1 cellular context compared by ENCODE assay signal in genomic region chr19:1438035-1438932, GRCh38.
TF ChIP-seq lines count a peak whose summit lies in the region.

Gene RPS15, plus strand, starts transcription at chr19:1438396. Its CDS starts 30 bp downstream, at chr19:1438426.

TF ChIP-seq in HepG2, 621 proteins besides CTCF, POLR2A, EP300 and RAD21 (continued from another document and continues in another):
- TF ChIP-seq ETV5 (CRISPR knock-in tag; IDR thresholded peaks at IDR 0.05; ENCODE audit: borderline replicate concordance) (peak; percentile 95), ZFP1 (CRISPR knock-in tag; IDR thresholded peaks at IDR 0.05) (peak; percentile 94), MEIS2 (CRISPR knock-in tag; IDR thresholded peaks at IDR 0.05) (peak; percentile 75; the same call in 1 of the 2 replicates), ZNF777 (CRISPR knock-in tag; IDR thresholded peaks at IDR 0.05) (peak; percentile 73), ZNF652 (CRISPR knock-in tag; IDR thresholded peaks at IDR 0.05; ENCODE audit: borderline replicate concordance, low read depth) (no peak; the same call in 1 of the 2 replicates), ZBED4 (CRISPR knock-in tag; IDR thresholded peaks at IDR 0.05; ENCODE audit: borderline replicate concordance) (peak; percentile 45; the same call in 1 of the 2 replicates), HNRNPLL (IDR thresholded peaks at IDR 0.05; ENCODE audit: low read depth, low read length, poor library complexity, severe bottlenecking) (peak; percentile 80), FOXA3 (CRISPR knock-in tag; IDR thresholded peaks at IDR 0.05) (peak; percentile 87), MAF1 (CRISPR knock-in tag; IDR thresholded peaks at IDR 0.05; ENCODE audit: borderline replicate concordance) (peak; percentile 85; the same call in 1 of the 2 replicates), RFX5 (IDR thresholded peaks at IDR 0.05; ENCODE audit: low read depth, low read length) (peak; percentile 38; the same call in 1 of the 2 replicates), ZNF614 (CRISPR knock-in tag; IDR thresholded peaks at IDR 0.05; ENCODE audit: borderline replicate concordance) (peak; percentile 93), ZNF792 (CRISPR knock-in tag; IDR thresholded peaks at IDR 0.05) (peak; percentile 92), TEF (CRISPR knock-in tag; IDR thresholded peaks at IDR 0.05) (peak; percentile 74; the same call in 1 of the 2 replicates), ZNF543 (CRISPR knock-in tag; IDR thresholded peaks at IDR 0.05) (peak; percentile 94), ZBTB34 (CRISPR knock-in tag; IDR thresholded peaks at IDR 0.05) (no peak), ZNF207 (IDR thresholded peaks at IDR 0.05; ENCODE audit: borderline replicate concordance) (no peak), ZNF275 (CRISPR knock-in tag; IDR thresholded peaks at IDR 0.05; ENCODE audit: borderline replicate concordance) (peak; percentile 98), ZNF639 (CRISPR knock-in tag; conservative IDR thresholded peaks at IDR 0.05) (peak; percentile 95), ZMAT5 (CRISPR knock-in tag; IDR thresholded peaks at IDR 0.05; ENCODE audit: borderline replicate concordance, low read depth) (no peak), KLF15 (CRISPR knock-in tag; IDR thresholded peaks at IDR 0.05; ENCODE audit: borderline replicate concordance) (peak; percentile 87; the same call in 1 of the 2 replicates), CERS6 (CRISPR knock-in tag; IDR thresholded peaks at IDR 0.05) (no peak), PATZ1 (CRISPR knock-in tag; IDR thresholded peaks at IDR 0.05) (peak; percentile 72), REST (IDR thresholded peaks at IDR 0.05; ENCODE audit: borderline replicate concordance in 1 of 2, low read depth in 1 of 2, low read length in 2 of 2) (peak in 1 of 2 experiments; percentile 68; a peak in 2 of 4 replicates), FOXK1 (CRISPR knock-in tag; IDR thresholded peaks at IDR 0.05; ENCODE audit: borderline replicate concordance, low read depth) (peak; percentile 94), NFIC (IDR thresholded peaks at IDR 0.05; ENCODE audit: low read length) (peak; percentile 48; the same call in 1 of the 2 replicates), ZNF335 (CRISPR knock-in tag; IDR thresholded peaks at IDR 0.05) (peak; percentile 93), MZF1 (CRISPR knock-in tag; IDR thresholded peaks at IDR 0.05; ENCODE audit: borderline replicate concordance) (0 out of 2 replicates have a peak, but pooled peaks have one; percentile 67), IRF2 (CRISPR knock-in tag; IDR thresholded peaks at IDR 0.05) (peak; percentile 97), KLF13 (CRISPR knock-in tag; IDR thresholded peaks at IDR 0.05) (peak; percentile 28; the same call in 1 of the 2 replicates), ZNF878 (CRISPR knock-in tag; IDR thresholded peaks at IDR 0.05) (peak; percentile 36), HOXA9 (CRISPR knock-in tag; IDR thresholded peaks at IDR 0.05; ENCODE audit: borderline replicate concordance) (peak; percentile 95; the same call in 1 of the 2 replicates), EHMT2 (IDR thresholded peaks at IDR 0.05; ENCODE audit: borderline replicate concordance, low read depth, low read length) (no peak), NKX3-1 (CRISPR knock-in tag; IDR thresholded peaks at IDR 0.05) (peak; percentile 94), CREB3 (CRISPR knock-in tag; IDR thresholded peaks at IDR 0.05) (peak; percentile 74; the same call in 1 of the 2 replicates), RFXANK (CRISPR knock-in tag; IDR thresholded peaks at IDR 0.05) (peak; percentile 32; the same call in 1 of the 2 replicates), SKI (IDR thresholded peaks at IDR 0.05; ENCODE audit: partially characterized antibody) (peak; percentile 94), ZBTB25 (CRISPR knock-in tag; IDR thresholded peaks at IDR 0.05) (peak; percentile 97), SMAD1 (CRISPR knock-in tag; IDR thresholded peaks at IDR 0.05; ENCODE audit: borderline replicate concordance, low read depth) (peak; percentile 99), U2AF1 (optimal IDR thresholded peaks at IDR 0.05; ENCODE audit: low read depth, low read length) (peak; percentile 83), YEATS2 (CRISPR knock-in tag; IDR thresholded peaks at IDR 0.05; ENCODE audit: borderline replicate concordance) (peak; percentile 100), ETV6 (CRISPR knock-in tag; conservative IDR thresholded peaks at IDR 0.05) (peak; percentile 84), ZNF776 (CRISPR knock-in tag; IDR thresholded peaks at IDR 0.05) (peak; percentile 84; the same call in 1 of the 2 replicates), CHCHD3 (CRISPR knock-in tag; IDR thresholded peaks at IDR 0.05) (no peak; the same call in 1 of the 2 replicates), SMAD9 (CRISPR knock-in tag; IDR thresholded peaks at IDR 0.05) (no peak), LCORL (IDR thresholded peaks at IDR 0.05) (peak; percentile 66; the same call in 1 of the 2 replicates), LCORL (CRISPR knock-in tag; IDR thresholded peaks at IDR 0.05) (peak; percentile 86), ZNF143 (CRISPR knock-in tag; IDR thresholded peaks at IDR 0.05) (peak; percentile 78)
